Comparison of ENCODE assay signal across 21 cellular contexts in the genomic region with DNA sequence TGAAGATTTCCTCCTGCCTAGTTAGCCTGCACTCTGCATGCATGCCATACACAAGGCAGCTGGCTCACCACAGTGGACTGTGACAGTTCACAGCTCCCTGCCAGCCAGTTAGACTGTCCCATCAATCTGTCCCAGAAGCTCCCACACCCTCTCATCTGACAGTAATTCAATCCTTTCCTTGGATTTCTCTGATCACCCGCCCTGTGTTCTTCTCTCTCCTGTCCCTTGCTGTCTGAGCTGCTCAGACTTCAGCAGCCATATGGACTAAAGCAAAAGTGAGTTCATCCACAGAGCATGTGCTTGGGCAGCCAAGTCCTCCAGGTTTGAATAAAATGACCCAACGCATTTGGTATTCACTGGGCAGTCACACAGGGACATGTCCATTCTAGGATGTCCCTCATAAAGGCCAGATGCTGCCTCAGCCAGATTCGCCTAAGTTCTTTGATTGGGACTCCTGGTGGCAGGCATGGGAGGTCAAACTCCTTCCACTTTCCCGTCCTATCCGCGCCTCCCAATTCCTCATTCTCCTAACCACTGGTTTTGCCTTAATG. TPM values are rescaled to one million over a fixed set of nuclear protein-coding genes. Genes with fewer than 3 reads are reported as not detected.
DNase-seq lines count a peak whose midpoint lies in the region; ATAC-seq and TF ChIP-seq lines count a peak whose summit lies in the region.
"Had no signal": no experiment of that assay in that cellular context is flagged by ENCODE, and none has a peak within 500 bp of the region (broad histone marks: within the 10 kb centered on the region; RNA-seq: fewer than 3 reads in every experiment).

No MANE protein-coding gene starts in this region.

- no peaks in the 10 kb centered on the region for H3K9me3 ChIP-seq in right atrium auricular region
- H3K9me3 ChIP-seq in psoas muscle: no peaks in the 10 kb centered on the region
- H3K9me3 ChIP-seq: BLaER1, tibial artery had no signal

- DNase-seq in EL (peak; percentile 4), SK-N-DZ (ENCODE audit: low spot score) (peak; percentile 11), right atrium auricular region (ENCODE audit: low spot score) (no peak), psoas muscle (peak; percentile 29 to 76)
- no peak for DNase-seq in activated effector memory CD4-positive, alpha-beta T cell treated with Interleukin-2 at 50 U/mL for 16 hours
- DNase-seq in activated naive CD8-positive, alpha-beta T cell treated with anti-CD3 and anti-CD28 coated beads, Interleukin-2, amount 50 U/mL, for 24 hours: no peak
- DNase-seq: activated CD4-positive, alpha-beta T cell treated with anti-CD3 and anti-CD28 coated beads, Interleukin-2, amount 50 U/mL, for 48 hours; activated naive CD8-positive, alpha-beta T cell treated with anti-CD3 and anti-CD28 coated beads, Interleukin-2, amount 10 ng/mL, durations not matched to agents 7 days and 5 days; activated T-cell treated with anti-CD3 and anti-CD28 coated beads, Interleukin-2, amount 50 U/mL, for 48 hours; DMS53; foreskin keratinocyte; HFFc6; NCI-H1930; NCI-H526 treated with DMSO at 0.1 percent for 48 hours; PC-3; tibial artery had no signal

- H3K4me1 Mint-ChIP-seq in activated naive CD8-positive, alpha-beta T cell treated with anti-CD3 and anti-CD28 coated beads, Interleukin-2, amount 50 U/mL, for 24 hours: no peaks in the 10 kb centered on the region
- H3K4me1 Mint-ChIP-seq: activated naive CD8-positive, alpha-beta T cell treated with anti-CD3 and anti-CD28 coated beads, Interleukin-2, amount 10 ng/mL, durations not matched to agents 7 days and 5 days; central memory CD8-positive, alpha-beta T cell; memory B cell had no signal

- H3K27me3 ChIP-seq in right atrium auricular region (no peaks in the 10 kb centered on the region), psoas muscle (ENCODE audit: insufficient read depth in 3 of 3, low read length in 2 of 3) (no peaks in the 10 kb centered on the region)
- H3K27me3 ChIP-seq: BLaER1, tibial artery had no signal

- no peak overlapping the region for H3K27ac Mint-ChIP-seq in activated naive CD8-positive, alpha-beta T cell treated with anti-CD3 and anti-CD28 coated beads, Interleukin-2, amount 50 U/mL, for 24 hours
- H3K27ac Mint-ChIP-seq: activated naive CD8-positive, alpha-beta T cell treated with anti-CD3 and anti-CD28 coated beads, Interleukin-2, amount 10 ng/mL, durations not matched to agents 7 days and 5 days; HFFc6; memory B cell had no signal

- intact Hi-C loops in psoas muscle (cut with DNase I): loop anchor here (2.0 to 5.0 kb wide), 3 partner anchors 52 to 67 kb away; partner anchors contain the start of gene ZBTB44 (in 1 of the 2)

- peak overlapping the region; percentile 0 to 76 for H3K27ac ChIP-seq in right atrium auricular region
- peak overlapping the region; percentile 79 for H3K27ac ChIP-seq in psoas muscle
- H3K27ac ChIP-seq: BLaER1, foreskin keratinocyte, tibial artery had no signal

- no peak overlapping the region for H3K4me3 Mint-ChIP-seq in activated naive CD8-positive, alpha-beta T cell treated with anti-CD3 and anti-CD28 coated beads, Interleukin-2, amount 50 U/mL, for 24 hours
- H3K4me3 Mint-ChIP-seq: activated naive CD8-positive, alpha-beta T cell treated with anti-CD3 and anti-CD28 coated beads, Interleukin-2, amount 10 ng/mL, durations not matched to agents 7 days and 5 days; central memory CD8-positive, alpha-beta T cell; HFFc6; memory B cell had no signal

- no peaks in the 10 kb centered on the region for H3K27me3 Mint-ChIP-seq in activated naive CD8-positive, alpha-beta T cell treated with anti-CD3 and anti-CD28 coated beads, Interleukin-2, amount 50 U/mL, for 24 hours

- no peaks in the 10 kb centered on the region for H3K9me3 Mint-ChIP-seq in activated naive CD8-positive, alpha-beta T cell treated with anti-CD3 and anti-CD28 coated beads, Interleukin-2, amount 50 U/mL, for 24 hours
- H3K9me3 Mint-ChIP-seq: activated naive CD8-positive, alpha-beta T cell treated with anti-CD3 and anti-CD28 coated beads, Interleukin-2, amount 10 ng/mL, durations not matched to agents 7 days and 5 days; central memory CD8-positive, alpha-beta T cell; HFFc6; memory B cell had no signal

- no peaks in the 10 kb centered on the region for H3K36me3 Mint-ChIP-seq in activated naive CD8-positive, alpha-beta T cell treated with anti-CD3 and anti-CD28 coated beads, Interleukin-2, amount 50 U/mL, for 24 hours (ENCODE audit: low read depth)
- H3K36me3 Mint-ChIP-seq: activated naive CD8-positive, alpha-beta T cell treated with anti-CD3 and anti-CD28 coated beads, Interleukin-2, amount 10 ng/mL, durations not matched to agents 7 days and 5 days; memory B cell had no signal

- H3K4me3 ChIP-seq in right atrium auricular region (no peak overlapping the region), psoas muscle (peak overlapping the region; percentile 22)
- H3K4me3 ChIP-seq: BLaER1, smooth muscle cell, tibial artery had no signal

- TF ChIP-seq CTCF in right atrium auricular region (IDR thresholded peaks at IDR 0.05) (no peak), psoas muscle (IDR thresholded peaks at IDR 0.05) (peak; percentile 42)

- H3K36me3 ChIP-seq in right atrium auricular region (no peaks in the 10 kb centered on the region), psoas muscle (ENCODE audit: insufficient read depth in 1 of 2, low read depth in 1 of 2) (no peaks in the 10 kb centered on the region)
- H3K36me3 ChIP-seq: BLaER1, tibial artery had no signal

- 28 to 31% (median 29%) methylated on average over 6 of the region's 6 CpGs for WGBS in psoas muscle, 3 donors

- H3K4me1 ChIP-seq in right atrium auricular region (no peaks in the 10 kb centered on the region), psoas muscle (peaks cover 28% of the 10 kb centered on the region)
- H3K4me1 ChIP-seq: BLaER1, foreskin keratinocyte, tibial artery had no signal

- ATAC-seq in psoas muscle (peak; percentile 95 to 97 (median 96)), GM21723 (IDR thresholded peaks at IDR 0.05; ENCODE audit: unreplicated experiment) (no peak)
- ATAC-seq in activated naive CD8-positive, alpha-beta T cell treated with anti-CD3 and anti-CD28 coated beads, Interleukin-2, amount 50 U/mL, for 24 hours: no peak
- ATAC-seq: foreskin keratinocyte, PC-3 had no signal

RNA-seq across cellular contexts. Expression of gene ZBTB44, which starts 54.5 kb away (rescaled TPM):
- 12.9 and 14.9 TPM in 2 replicates for polyA plus RNA-seq in SK-N-DZ (2014; cell fraction: cytosol; rRNA removed)
- 8.8 and 11.2 TPM in 2 replicates for polyA plus RNA-seq in SK-N-DZ (2014; cell fraction: nucleus; rRNA removed)
- 10 to 100 TPM; 27.7 to 48.5 TPM for total RNA-seq in right atrium auricular region
- 10 to 100 TPM; 58.6 to 77.2 (median 71.7) TPM for total RNA-seq in psoas muscle
- 10 to 100 TPM in 2 of 3 donors, 1 to 10 TPM in 1; 8.6 to 47.5 (median 20.6) TPM for polyA plus RNA-seq in psoas muscle

RNA-seq across cellular contexts. Expression of gene ADAMTS8, which starts 59.2 kb away (rescaled TPM):
- 3.1 and 3.7 TPM in 2 replicates for polyA plus RNA-seq in SK-N-DZ (2014; cell fraction: cytosol; rRNA removed)
- polyA plus RNA-seq in SK-N-DZ (2014; cell fraction: nucleus; rRNA removed): 1.9 and 3.0 TPM in 2 replicates
- total RNA-seq in right atrium auricular region (1 to 10 TPM; 2.5 to 7.8 TPM), psoas muscle (1 to 10 TPM in 1 of 4 donors, under 1 TPM in 2, not detected in 1; 0.14 to 1.2 (median 0.79) TPM)
- polyA plus RNA-seq in psoas muscle: under 1 TPM; 0.12 to 0.42 (median 0.23) TPM
- total RNA-seq: activated naive CD8-positive, alpha-beta T cell treated with anti-CD3 and anti-CD28 coated beads, Interleukin-2, amount 10 ng/mL, durations not matched to agents 7 days and 5 days; foreskin keratinocyte; HFFc6; PC-3; smooth muscle cell had no signal
- polyA plus RNA-seq: foreskin keratinocyte, smooth muscle cell had no signal

Comparison
In these comparisons a context has a peak if more than half of its experiments do, and no peak if none do; other contexts are left out.
1. DNase-seq: peak in EL (single experiment), SK-N-DZ (single experiment) and psoas muscle (2 of 2); none in right atrium auricular region (single experiment), activated effector memory CD4-positive, alpha-beta T cell treated with Interleukin-2 at 50 U/mL for 16 hours (single experiment) and activated naive CD8-positive, alpha-beta T cell treated with anti-CD3 and anti-CD28 coated beads, Interleukin-2, amount 50 U/mL, for 24 hours (single experiment).
2. ATAC-seq: peak in psoas muscle (4 of 4); none in activated naive CD8-positive, alpha-beta T cell treated with anti-CD3 and anti-CD28 coated beads, Interleukin-2, amount 50 U/mL, for 24 hours (single experiment) and GM21723 (single experiment).